36 cellular contexts compared by ENCODE assay signal in the genomic region with DNA sequence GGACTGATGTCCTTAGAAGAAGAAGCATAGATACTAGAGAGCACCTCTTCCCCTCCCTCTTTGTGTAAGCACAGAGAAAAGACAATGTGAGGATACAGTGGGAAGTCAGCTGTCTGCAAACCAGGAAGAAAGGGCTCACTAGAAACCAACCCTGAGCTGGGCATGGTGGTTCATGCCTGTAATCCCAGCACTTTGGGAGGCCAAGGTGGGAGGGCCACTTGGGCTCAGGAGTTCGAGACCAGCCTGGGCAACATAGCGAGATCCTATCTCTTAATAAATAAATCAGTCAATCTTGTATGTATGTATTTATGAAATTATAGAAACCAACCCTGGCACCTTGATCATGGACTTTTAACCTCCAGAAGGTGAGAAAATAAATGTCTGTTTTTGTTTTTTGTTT.
"Had no signal": no experiment of that assay in that cellular context is flagged by ENCODE, and none has a peak within 500 bp of the region (broad histone marks: within the 10 kb centered on the region; RNA-seq: fewer than 3 reads in every experiment).

No MANE protein-coding gene starts in this region.

- H3K9me3 ChIP-seq: body of pancreas, breast epithelium had no signal

- H3K4me3 Mint-ChIP-seq: activated CD4-positive, alpha-beta memory T cell treated with anti-CD3 and anti-CD28 coated beads, Interleukin-2, amount 10 ng/mL, durations not matched to agents 7 days and 5 days; activated CD4-positive, alpha-beta T cell treated with anti-CD3 and anti-CD28 coated beads for 36 hours; activated CD4-positive, alpha-beta T cell treated with anti-CD3 and anti-CD28 coated beads, Interleukin-2, amount 10 ng/mL, durations not matched to agents 7 days and 5 days; activated CD8-positive, alpha-beta T cell treated with anti-CD3 and anti-CD28 coated beads, Interleukin-2, amount 10 ng/mL, durations not matched to agents 7 days and 5 days; activated naive CD4-positive, alpha-beta T cell treated with anti-CD3 and anti-CD28 coated beads, Interleukin-2, amount 10 ng/mL, durations not matched to agents 7 days and 5 days; activated naive CD4-positive, alpha-beta T cell treated with anti-CD3 and anti-CD28 coated beads, Interleukin-2, amount 50 U/mL, for 24 hours; activated naive CD8-positive, alpha-beta T cell; activated naive CD8-positive, alpha-beta T cell treated with anti-CD3 and anti-CD28 coated beads, Interleukin-2, amount 10 ng/mL, durations not matched to agents 7 days and 5 days; activated naive CD8-positive, alpha-beta T cell treated with anti-CD3 and anti-CD28 coated beads, Interleukin-2, amount 50 U/mL, for 24 hours; activated T-cell treated with anti-CD3 and anti-CD28 coated beads, Interleukin-2, amount 50 U/mL, for 24 hours; T-helper 1 cell treated with Interleukin-12 subunit alpha and Interleukin-12 subunit beta and Interleukin-4 antibody, amounts not matched to agents 30 μg/mL and 1 μg/mL, for 36 hours; T-helper 2 cell treated with Interferon-gamma antibody and Interleukin-4, amounts not matched to agents 5 μg/mL and 100 μg/mL, for 36 hours had no signal

- H3K36me3 ChIP-seq: brain microvascular endothelial cell, breast epithelium had no signal

- H3K4me1 Mint-ChIP-seq: activated CD4-positive, alpha-beta memory T cell treated with anti-CD3 and anti-CD28 coated beads, Interleukin-2, amount 10 ng/mL, durations not matched to agents 7 days and 5 days; activated CD4-positive, alpha-beta T cell treated with anti-CD3 and anti-CD28 coated beads for 36 hours; activated CD4-positive, alpha-beta T cell treated with anti-CD3 and anti-CD28 coated beads, Interleukin-2, amount 10 ng/mL, durations not matched to agents 7 days and 5 days; activated naive CD4-positive, alpha-beta T cell treated with anti-CD3 and anti-CD28 coated beads, Interleukin-2, amount 10 ng/mL, durations not matched to agents 7 days and 5 days; activated naive CD4-positive, alpha-beta T cell treated with anti-CD3 and anti-CD28 coated beads, Interleukin-2, amount 50 U/mL, for 24 hours; activated naive CD8-positive, alpha-beta T cell treated with anti-CD3 and anti-CD28 coated beads, Interleukin-2, amount 10 ng/mL, durations not matched to agents 7 days and 5 days; activated naive CD8-positive, alpha-beta T cell treated with anti-CD3 and anti-CD28 coated beads, Interleukin-2, amount 50 U/mL, for 24 hours had no signal

- H3K9me3 Mint-ChIP-seq: activated CD4-positive, alpha-beta memory T cell treated with anti-CD3 and anti-CD28 coated beads, Interleukin-2, amount 10 ng/mL, durations not matched to agents 7 days and 5 days; activated CD4-positive, alpha-beta T cell treated with anti-CD3 and anti-CD28 coated beads, Interleukin-2, amount 10 ng/mL, durations not matched to agents 7 days and 5 days; activated naive CD4-positive, alpha-beta T cell treated with anti-CD3 and anti-CD28 coated beads, Interleukin-2, amount 10 ng/mL, durations not matched to agents 7 days and 5 days; activated naive CD4-positive, alpha-beta T cell treated with anti-CD3 and anti-CD28 coated beads, Interleukin-2, amount 50 U/mL, for 24 hours; activated naive CD8-positive, alpha-beta T cell treated with anti-CD3 and anti-CD28 coated beads, Interleukin-2, amount 10 ng/mL, durations not matched to agents 7 days and 5 days; activated naive CD8-positive, alpha-beta T cell treated with anti-CD3 and anti-CD28 coated beads, Interleukin-2, amount 50 U/mL, for 24 hours; activated T-cell treated with anti-CD3 and anti-CD28 coated beads, Interleukin-2, amount 50 U/mL, for 24 hours; activated T-helper 2 cell treated with anti-CD3 and anti-CD28 coated beads, Interferon-gamma antibody, Interleukin-2, Interleukin-4, amounts not matched to agents 10 μg/mL and 5 μg/mL and 100 μg/mL, durations not matched to agents 14 hours and 24 hours and 36 hours; T-helper 1 cell treated with Interleukin-12 subunit alpha and Interleukin-12 subunit beta and Interleukin-4 antibody, amounts not matched to agents 30 μg/mL and 1 μg/mL, for 36 hours; T-helper 2 cell treated with Interferon-gamma antibody and Interleukin-4, amounts not matched to agents 5 μg/mL and 100 μg/mL, for 36 hours had no signal

- H3K4me3 ChIP-seq: body of pancreas, breast epithelium had no signal

- H3K27me3 Mint-ChIP-seq: activated naive CD4-positive, alpha-beta T cell treated with anti-CD3 and anti-CD28 coated beads, Interleukin-2, amount 10 ng/mL, durations not matched to agents 7 days and 5 days had no signal

- H3K27ac ChIP-seq: body of pancreas, brain microvascular endothelial cell, breast epithelium, VCaP had no signal

- FAIRE-seq: astrocyte, TTC549 had no signal

- H3K27ac Mint-ChIP-seq: activated CD4-positive, alpha-beta memory T cell treated with anti-CD3 and anti-CD28 coated beads, Interleukin-2, amount 10 ng/mL, durations not matched to agents 7 days and 5 days; activated CD4-positive, alpha-beta T cell treated with anti-CD3 and anti-CD28 coated beads for 36 hours; activated CD4-positive, alpha-beta T cell treated with anti-CD3 and anti-CD28 coated beads, Interleukin-2, amount 10 ng/mL, durations not matched to agents 7 days and 5 days; activated CD8-positive, alpha-beta T cell treated with anti-CD3 and anti-CD28 coated beads, Interleukin-2, amount 10 ng/mL, durations not matched to agents 7 days and 5 days; activated naive CD4-positive, alpha-beta T cell treated with anti-CD3 and anti-CD28 coated beads, Interleukin-2, amount 10 ng/mL, durations not matched to agents 7 days and 5 days; activated naive CD4-positive, alpha-beta T cell treated with anti-CD3 and anti-CD28 coated beads, Interleukin-2, amount 50 U/mL, for 24 hours; activated naive CD8-positive, alpha-beta T cell; activated naive CD8-positive, alpha-beta T cell treated with anti-CD3 and anti-CD28 coated beads, Interleukin-2, amount 10 ng/mL, durations not matched to agents 7 days and 5 days; activated naive CD8-positive, alpha-beta T cell treated with anti-CD3 and anti-CD28 coated beads, Interleukin-2, amount 50 U/mL, for 24 hours; activated T-cell treated with anti-CD3 and anti-CD28 coated beads, Interleukin-2, amount 50 U/mL, for 24 hours; activated T-helper 2 cell treated with anti-CD3 and anti-CD28 coated beads, Interferon-gamma antibody, Interleukin-2, Interleukin-4, amounts not matched to agents 10 μg/mL and 5 μg/mL and 100 μg/mL, durations not matched to agents 14 hours and 24 hours and 36 hours; T-helper 1 cell treated with Interleukin-12 subunit alpha and Interleukin-12 subunit beta and Interleukin-4 antibody, amounts not matched to agents 30 μg/mL and 1 μg/mL, for 36 hours; T-helper 2 cell treated with Interferon-gamma antibody and Interleukin-4, amounts not matched to agents 5 μg/mL and 100 μg/mL, for 36 hours had no signal

- ATAC-seq: activated CD4-positive, alpha-beta T cell treated with anti-CD3 and anti-CD28 coated beads for 36 hours; activated CD4-positive, CD25-positive, alpha-beta regulatory T cell treated with anti-CD3 and anti-CD28 coated beads, Interleukin-2, amount 50 U/mL, for 24 hours; activated CD8-positive, alpha-beta T cell treated with anti-CD3 and anti-CD28 coated beads, Interleukin-2, amount 10 ng/mL, durations not matched to agents 7 days and 5 days; activated naive CD8-positive, alpha-beta T cell treated with anti-CD3 and anti-CD28 coated beads, Interleukin-2, amount 50 U/mL, for 24 hours; body of pancreas had no signal

- H3K36me3 Mint-ChIP-seq: activated naive CD4-positive, alpha-beta T cell treated with anti-CD3 and anti-CD28 coated beads, Interleukin-2, amount 10 ng/mL, durations not matched to agents 7 days and 5 days; activated naive CD4-positive, alpha-beta T cell treated with anti-CD3 and anti-CD28 coated beads, Interleukin-2, amount 50 U/mL, for 24 hours; activated naive CD8-positive, alpha-beta T cell; activated naive CD8-positive, alpha-beta T cell treated with anti-CD3 and anti-CD28 coated beads, Interleukin-2, amount 10 ng/mL, durations not matched to agents 7 days and 5 days had no signal

- DNase-seq: activated CD4-positive, alpha-beta memory T cell treated with anti-CD3 and anti-CD28 coated beads, Interleukin-2, amount 10 ng/mL, durations not matched to agents 7 days and 5 days; activated CD4-positive, alpha-beta T cell treated with anti-CD3 and anti-CD28 coated beads for 1 hour; activated CD4-positive, alpha-beta T cell treated with anti-CD3 and anti-CD28 coated beads for 36 hours; activated CD4-positive, alpha-beta T cell treated with anti-CD3 and anti-CD28 coated beads for 48 hours; activated CD4-positive, alpha-beta T cell treated with anti-CD3 and anti-CD28 coated beads, Interleukin-2, amount 10 ng/mL, durations not matched to agents 7 days and 5 days; activated CD4-positive, alpha-beta T cell treated with anti-CD3 and anti-CD28 coated beads, Interleukin-2, amount 50 U/mL, for 48 hours; activated CD4-positive, CD25-positive, alpha-beta regulatory T cell; activated CD8-positive, alpha-beta memory T cell treated with anti-CD3 and anti-CD28 coated beads, Interleukin-2, amount 50 U/mL, for 48 hours; activated CD8-positive, alpha-beta T cell treated with anti-CD3 and anti-CD28 coated beads, Interleukin-2, amount 10 ng/mL, durations not matched to agents 7 days and 5 days; activated effector memory CD4-positive, alpha-beta T cell treated with Interleukin-2 at 50 U/mL for 16 hours; activated gamma-delta T cell; activated naive CD4-positive, alpha-beta T cell treated with anti-CD3 and anti-CD28 coated beads, Interleukin-2, amount 10 ng/mL, durations not matched to agents 7 days and 5 days; activated naive CD4-positive, alpha-beta T cell treated with Interleukin-2 at 50 U/mL for 16 hours; activated naive CD8-positive, alpha-beta T cell treated with anti-CD3 and anti-CD28 coated beads, Interleukin-2, amount 10 ng/mL, durations not matched to agents 7 days and 5 days; activated naive CD8-positive, alpha-beta T cell treated with anti-CD3 and anti-CD28 coated beads, Interleukin-2, amount 50 U/mL, for 24 hours; activated T-cell treated with anti-CD3 and anti-CD28 coated beads, Interleukin-2, amount 50 U/mL, for 24 hours; activated T-cell treated with anti-CD3 and anti-CD28 coated beads, Interleukin-2, amount 50 U/mL, for 48 hours; amygdala; anterior cingulate cortex; body of pancreas; brain microvascular endothelial cell; central memory CD4-positive, alpha-beta T cell; SW 1271; T-helper 1 cell; T-helper 2 cell; T-helper 9 cell had no signal

- H3K4me1 ChIP-seq: breast epithelium had no signal

- H3K27me3 ChIP-seq: body of pancreas, brain microvascular endothelial cell, breast epithelium had no signal
